8 cellular contexts compared by ENCODE assay signal in the genomic region with DNA sequence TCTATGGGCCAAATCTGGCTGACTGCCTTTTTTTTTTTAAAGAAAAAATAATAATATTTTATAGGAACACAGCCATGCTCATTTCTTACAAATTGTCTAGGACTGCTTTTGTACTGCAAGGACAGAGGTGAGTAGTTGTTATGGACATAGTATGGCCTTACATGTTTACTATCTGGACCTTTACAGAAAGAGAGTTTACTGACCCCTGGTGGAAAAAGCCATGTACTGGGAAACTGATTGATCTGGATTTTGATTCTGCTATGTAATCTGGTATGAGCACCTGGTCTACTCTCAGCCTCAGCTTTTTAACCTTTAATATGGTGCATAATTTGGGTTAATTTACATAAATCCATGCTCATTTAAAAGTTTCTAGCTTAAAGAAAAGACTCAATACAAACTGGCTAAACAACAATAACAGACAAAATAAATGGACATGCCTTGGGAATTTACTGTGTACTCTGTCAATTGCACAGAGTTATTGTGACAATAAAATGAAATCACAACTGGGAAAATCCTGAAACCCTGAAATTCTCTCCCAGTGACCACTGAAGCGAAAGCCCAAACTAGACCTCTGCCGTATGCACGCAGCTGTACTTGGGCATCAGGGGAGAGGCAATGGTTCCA.
DNase-seq lines count a peak whose midpoint lies in the region; ATAC-seq and TF ChIP-seq lines count a peak whose summit lies in the region.
"Had no signal": no experiment of that assay in that cellular context is flagged by ENCODE, and none has a peak within 500 bp of the region (broad histone marks: within the 10 kb centered on the region; RNA-seq: fewer than 3 reads in every experiment).

No MANE protein-coding gene starts in this region.

- no peak overlapping the region for H3K4me3 Mint-ChIP-seq in activated T-cell treated with anti-CD3 and anti-CD28 coated beads, Interleukin-2, amount 50 U/mL, for 4 hours
- H3K4me3 Mint-ChIP-seq in activated T-cell treated with anti-CD3 and anti-CD28 coated beads, Interleukin-2, amount 50 U/mL, for 72 hours = no peak overlapping the region

- H3K27me3 ChIP-seq in colonic mucosa = no peaks in the 10 kb centered on the region

- H3K36me3 Mint-ChIP-seq in activated T-cell treated with anti-CD3 and anti-CD28 coated beads, Interleukin-2, amount 50 U/mL, for 4 hours (ENCODE audit: insufficient read depth) = no peaks in the 10 kb centered on the region
- no peaks in the 10 kb centered on the region for H3K36me3 Mint-ChIP-seq in activated T-cell treated with anti-CD3 and anti-CD28 coated beads, Interleukin-2, amount 50 U/mL, for 72 hours (ENCODE audit: insufficient read depth in 2 of 2)

- peak; percentile 62 for ATAC-seq in GM18907 (IDR thresholded peaks at IDR 0.05; ENCODE audit: unreplicated experiment)
- no peak for ATAC-seq in activated T-cell treated with anti-CD3 and anti-CD28 coated beads, Interleukin-2, amount 50 U/mL, for 4 hours
- no peak for ATAC-seq in activated T-cell treated with anti-CD3 and anti-CD28 coated beads, Interleukin-2, amount 50 U/mL, for 72 hours (replicated peaks in 1 of 2)

- H3K9ac ChIP-seq in colonic mucosa (ENCODE audit: low read depth in 2 of 2, low read length in 2 of 2) = no peak overlapping the region

- H3K27ac Mint-ChIP-seq in activated T-cell treated with anti-CD3 and anti-CD28 coated beads, Interleukin-2, amount 50 U/mL, for 72 hours = no peak overlapping the region

- H3K27ac ChIP-seq in colonic mucosa = no peak overlapping the region
- H3K27ac ChIP-seq: skin epidermis had no signal

- peaks cover 5% of the 10 kb centered on the region for H3K9me3 Mint-ChIP-seq in activated T-cell treated with anti-CD3 and anti-CD28 coated beads, Interleukin-2, amount 50 U/mL, for 4 hours
- peaks cover 2 to 6% of the 10 kb centered on the region in 2 donors for H3K9me3 Mint-ChIP-seq in activated T-cell treated with anti-CD3 and anti-CD28 coated beads, Interleukin-2, amount 50 U/mL, for 72 hours

- no peaks in the 10 kb centered on the region for H3K9me3 ChIP-seq in colonic mucosa

- H3K4me3 ChIP-seq in colonic mucosa = no peak overlapping the region
- H3K4me3 ChIP-seq: skin epidermis had no signal

- peak; percentile 26 for DNase-seq in NCI-H146 treated with DMSO at 0.1 percent for 48 hours (lab: John Stamatoyannopoulos, UW; ENCODE audit: unreplicated experiment)
- DNase-seq in colonic mucosa = no peak
- DNase-seq in non-pigmented ciliary epithelial cell (ENCODE audit: low read depth) = peak; percentile 22
- no peak for DNase-seq in activated T-cell treated with anti-CD3 and anti-CD28 coated beads, Interleukin-2, amount 50 U/mL, for 4 hours
- DNase-seq in activated T-cell treated with anti-CD3 and anti-CD28 coated beads, Interleukin-2, amount 50 U/mL, for 72 hours = no peak
- DNase-seq in T-helper 9 cell = no peak

- H3K4me1 Mint-ChIP-seq in activated T-cell treated with anti-CD3 and anti-CD28 coated beads, Interleukin-2, amount 50 U/mL, for 4 hours (ENCODE audit: low read depth) = no peaks in the 10 kb centered on the region
- H3K4me1 Mint-ChIP-seq in activated T-cell treated with anti-CD3 and anti-CD28 coated beads, Interleukin-2, amount 50 U/mL, for 72 hours (ENCODE audit: low read depth) = no peaks in the 10 kb centered on the region

- intact Hi-C loops in colonic mucosa (cut with DNase I) = no loop called here

- H3K36me3 ChIP-seq in colonic mucosa = no peaks in the 10 kb centered on the region

- no peaks in the 10 kb centered on the region for H3K4me1 ChIP-seq in colonic mucosa

- H3K27me3 Mint-ChIP-seq in activated T-cell treated with anti-CD3 and anti-CD28 coated beads, Interleukin-2, amount 50 U/mL, for 4 hours (ENCODE audit: low read depth) = no peaks in the 10 kb centered on the region
- no peaks in the 10 kb centered on the region for H3K27me3 Mint-ChIP-seq in activated T-cell treated with anti-CD3 and anti-CD28 coated beads, Interleukin-2, amount 50 U/mL, for 72 hours (ENCODE audit: low read depth)

- peak; percentile 23 for TF ChIP-seq CTCF in colonic mucosa (IDR thresholded peaks at IDR 0.05)

Comparison
In these comparisons a context has a peak if more than half of its experiments do, and no peak if none do; other contexts are left out.
1. DNase-seq: peak in NCI-H146 treated with DMSO at 0.1 percent for 48 hours (single experiment) and non-pigmented ciliary epithelial cell (single experiment); none in colonic mucosa (single experiment), activated T-cell treated with anti-CD3 and anti-CD28 coated beads, Interleukin-2, amount 50 U/mL, for 4 hours (single experiment), activated T-cell treated with anti-CD3 and anti-CD28 coated beads, Interleukin-2, amount 50 U/mL, for 72 hours (0 of 2) and T-helper 9 cell (single experiment).